Comparison of ENCODE assay signal across 8 cellular contexts in the genomic region with DNA sequence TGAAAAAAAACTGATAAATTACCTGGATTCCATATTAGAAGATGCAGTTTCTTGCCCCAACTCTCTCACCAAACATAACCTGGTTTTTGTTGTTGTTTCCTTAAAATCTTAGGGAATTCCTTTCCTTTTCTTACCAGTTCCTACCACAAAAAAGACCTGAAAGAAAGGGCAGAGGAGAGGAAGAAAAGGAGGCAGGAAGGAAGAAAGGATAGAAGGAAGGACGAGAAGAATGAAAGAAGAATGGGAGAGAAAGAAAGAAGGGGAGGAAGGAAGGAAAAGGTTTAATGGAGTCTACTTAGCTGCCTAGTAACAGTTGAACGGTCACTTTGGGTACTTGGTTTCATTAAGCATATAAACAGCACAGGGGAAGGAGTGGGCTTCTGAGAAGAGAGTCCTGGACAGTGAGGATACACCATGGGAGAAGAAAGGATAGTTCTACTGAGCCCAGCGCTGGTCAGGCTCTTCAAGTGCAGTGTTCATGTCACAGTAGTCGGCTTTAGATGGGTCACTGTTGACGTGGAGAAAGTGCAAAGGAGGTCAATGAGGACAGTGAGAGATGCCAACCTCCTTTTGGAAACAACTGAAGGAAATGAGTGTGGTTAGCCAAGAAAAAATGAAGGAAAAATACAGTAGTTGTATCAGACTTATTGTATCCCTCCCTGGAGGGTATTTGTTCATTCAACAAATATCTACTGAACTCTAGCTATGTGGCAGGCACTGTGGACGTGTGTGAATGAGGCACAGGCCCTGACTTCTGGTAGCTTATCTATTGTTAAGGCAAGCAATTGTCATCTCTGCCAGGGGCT. TPM values are rescaled to one million over a fixed set of nuclear protein-coding genes. Genes with fewer than 3 reads are reported as not detected.
DNase-seq lines count a peak whose midpoint lies in the region; ATAC-seq, FAIRE-seq and TF ChIP-seq lines count a peak whose summit lies in the region.

No MANE protein-coding gene starts in this region.

- no peaks in the 10 kb centered on the region for H3K9me3 ChIP-seq in K562 (replicated peaks; ENCODE audit: control insufficient read depth, insufficient read depth, low read depth, low read length)
- H3K9me3 ChIP-seq in mesenchymal stem cell (ENCODE audit: control insufficient read depth, low read length) = no peaks in the 10 kb centered on the region
- H3K9me3 ChIP-seq in uterus = no peaks in the 10 kb centered on the region

- POLR2A ChIA-PET in K562 (lab: Yijun Ruan, JAX) = interaction anchor here (1.7 kb wide), 2 partner anchors 8 to 33 kb away, joined by 3 to 8 read pairs; no protein-coding TSS in a partner anchor

- H3K27ac ChIP-seq in K562 (ENCODE audit: extremely low read depth, low read depth, low read length) (peak overlapping the region; percentile 85), mesenchymal stem cell (ENCODE audit: low read length, poor library complexity, severe bottlenecking) (no peak overlapping the region), uterus (peak overlapping the region; percentile 92 to 95)

- no peak for DNase-seq in activated naive CD4-positive, alpha-beta T cell (lab: John Stamatoyannopoulos, UW)
- peak in 1 of 4 experiments; percentile 23 for DNase-seq in K562 (ENCODE audit: extremely low read depth in 1 of 4, low spot score in 3 of 4)
- peak; percentile 54 for DNase-seq in mesenchymal stem cell
- DNase-seq in uterus = no peak
- no peak for DNase-seq in RPMI8226
- no peak for DNase-seq in GM13977 (ENCODE audit: low spot score)
- no peak for DNase-seq in NCI-H2227 (lab: John Stamatoyannopoulos, UW; ENCODE audit: unreplicated experiment)

- TF ChIP-seq POLR2A in K562 (conservative IDR thresholded peaks at IDR 0.05) (no peak), uterus (IDR thresholded peaks at IDR 0.05) (no peak)

- peak overlapping the region; percentile 15 to 68 for H3K4ac ChIP-seq in mesenchymal stem cell (ENCODE audit: low read depth in 1 of 2, low read length in 2 of 2)

- in situ Hi-C loops in K562 (cut with MboI) = no loop called here
- in situ Hi-C loops in GM13977 (cut with MboI; ENCODE audit: low pct_unique_long_range_greater_than_20kb, low sequenced_read_pairs, unreplicated experiment) = no loop called here

- no peak for TF ChIP-seq CTCF in K562 (IDR thresholded peaks at IDR 0.05 in 2 of 3, conservative IDR thresholded peaks at IDR 0.05 in 1 of 3; ENCODE audit: insufficient read depth in 2 of 3, low read depth in 1 of 3, low read length in 3 of 3)
- TF ChIP-seq CTCF in uterus (IDR thresholded peaks at IDR 0.05) = no peak
- TF ChIP-seq CTCF in GM13977 (IDR thresholded peaks at IDR 0.05; ENCODE audit: extremely low read depth, insufficient read depth, missing control alignments) = no peak

- no peaks in the 10 kb centered on the region for H3K79me1 ChIP-seq in mesenchymal stem cell (replicated peaks; ENCODE audit: low read length, poor library complexity, severe bottlenecking)

- H3K27me3 Mint-ChIP-seq in activated naive CD4-positive, alpha-beta T cell treated with anti-CD3 and anti-CD28 coated beads, Interleukin-2, amount 50 U/mL, for 24 hours = no peaks in the 10 kb centered on the region

- no peak for TF ChIP-seq EP300 in K562 (IDR thresholded peaks at IDR 0.05; ENCODE audit: low read length)

- peaks cover 39% of the 10 kb centered on the region for H3K4me1 Mint-ChIP-seq in activated naive CD4-positive, alpha-beta T cell treated with anti-CD3 and anti-CD28 coated beads, Interleukin-2, amount 50 U/mL, for 24 hours

- WGBS in K562 (ENCODE audit: insufficient coverage, low coverage, missing lambda C conversion rate) = 46% methylated on average over 5 of the region's 6 CpGs
- 64% methylated on average over 6 of the region's 6 CpGs for WGBS in mesenchymal stem cell

- no peaks in the 10 kb centered on the region for H4K20me1 ChIP-seq in K562 (replicated peaks; ENCODE audit: control insufficient read depth, insufficient read depth, low read length)

- H2AFZ ChIP-seq in K562 (ENCODE audit: low read depth, low read length) (peak overlapping the region; percentile 79), mesenchymal stem cell (ENCODE audit: low read depth, low read length) (no peak overlapping the region)

- H3K27ac Mint-ChIP-seq in activated naive CD4-positive, alpha-beta T cell treated with anti-CD3 and anti-CD28 coated beads, Interleukin-2, amount 50 U/mL, for 24 hours = peak overlapping the region; percentile 87

- H2BK12ac ChIP-seq in mesenchymal stem cell (ENCODE audit: low read length in 2 of 2) = peak overlapping the region; percentile 91 to 96

- peak overlapping the region; percentile 76; the same call in 1 of the 2 replicates for H3K4me2 ChIP-seq in K562 (ENCODE audit: insufficient read depth, low read length)
- no peak overlapping the region for H3K4me2 ChIP-seq in mesenchymal stem cell (ENCODE audit: low read length, poor library complexity, severe bottlenecking)

- H3K4me3 ChIP-seq in K562 (peak overlapping the region; percentile 92), mesenchymal stem cell (ENCODE audit: insufficient read depth in 1 of 2, low read depth in 1 of 2, low read length in 2 of 2) (peak overlapping the region in 1 of 2 experiments; percentile 73), uterus (peak overlapping the region; percentile 99 to 100)

- CTCF ChIA-PET in K562 (lab: Yijun Ruan, JAX; ENCODE audit: low intra/inter-chr PET ratio) = interaction anchor here (0.6 kb wide), 1 partner anchor 16 kb away, joined by 4 read pairs; no protein-coding TSS in a partner anchor

- peak overlapping the region; percentile 56 to 88 for H3K18ac ChIP-seq in mesenchymal stem cell (ENCODE audit: low read depth in 1 of 2, low read length in 2 of 2)

- H3K14ac ChIP-seq in mesenchymal stem cell (ENCODE audit: low read length in 2 of 2) = peak overlapping the region in 1 of 2 experiments; percentile 71

- H4K91ac ChIP-seq in mesenchymal stem cell (ENCODE audit: low read length) = peak overlapping the region; percentile 71

- H3K9ac ChIP-seq in K562 (ENCODE audit: insufficient read depth in 1 of 2, low read depth in 2 of 2, low read length in 2 of 2) = peak overlapping the region in 1 of 2 experiments; percentile 71; a peak in 2 of 4 replicates
- peak overlapping the region; percentile 100 for H3K9ac ChIP-seq in mesenchymal stem cell (ENCODE audit: low read length)

- H3K4me3 Mint-ChIP-seq in activated naive CD4-positive, alpha-beta T cell treated with anti-CD3 and anti-CD28 coated beads, Interleukin-2, amount 50 U/mL, for 24 hours = peak overlapping the region; percentile 82

- peak overlapping the region; percentile 41 for H4K8ac ChIP-seq in mesenchymal stem cell (ENCODE audit: low read length)

- H2BK5ac ChIP-seq in mesenchymal stem cell (ENCODE audit: low read depth, low read length, poor library complexity, severe bottlenecking) = no peak overlapping the region

- peak overlapping the region; percentile 69 for H2AK5ac ChIP-seq in mesenchymal stem cell (ENCODE audit: low read length, severe bottlenecking)

- no peak for ATAC-seq in K562

- H3K23ac ChIP-seq in mesenchymal stem cell (ENCODE audit: low read length in 2 of 2) = peak overlapping the region in 1 of 2 experiments; percentile 90

- peak overlapping the region; percentile 84 for H2BK15ac ChIP-seq in mesenchymal stem cell (ENCODE audit: low read depth, poor library complexity, severe bottlenecking)

- H3K27me3 ChIP-seq in K562 (ENCODE audit: control insufficient read depth in 2 of 2, insufficient read depth in 2 of 2, low read length in 2 of 2) (no peaks in the 10 kb centered on the region), mesenchymal stem cell (ENCODE audit: control insufficient read depth in 1 of 2, insufficient read depth in 1 of 2, low read length in 2 of 2) (no peaks in the 10 kb centered on the region), uterus (no peaks in the 10 kb centered on the region)

- no peak for FAIRE-seq in K562 (lab: Jason Lieb, UNC)

- no TSS peak for BruUV-seq in K562 (replicated peaks; lab: Mats Ljungman, UMichigan)

- peaks cover 7 to 29% of the 10 kb centered on the region in 2 experiments for H3K4me1 ChIP-seq in K562 (replicated peaks in 1 of 2; ENCODE audit: control insufficient read depth in 2 of 2, insufficient read depth in 2 of 2, low read length in 2 of 2)
- peaks cover 6% of the 10 kb centered on the region for H3K4me1 ChIP-seq in mesenchymal stem cell (ENCODE audit: control insufficient read depth, insufficient read depth, low read depth, low read length)
- H3K4me1 ChIP-seq in uterus = peaks cover 0 to 3% of the 10 kb centered on the region in 2 donors

- peaks cover 39% of the 10 kb centered on the region for H3K79me2 ChIP-seq in K562 (ENCODE audit: control insufficient read depth, insufficient read depth, low read length)

- H3K36me3 ChIP-seq in K562 (ENCODE audit: control insufficient read depth, insufficient read depth, low read length) = no peaks in the 10 kb centered on the region
- H3K36me3 ChIP-seq in mesenchymal stem cell (ENCODE audit: control insufficient read depth in 1 of 2, insufficient read depth in 2 of 2, low read depth in 1 of 2, low read length in 2 of 2) = peaks cover 0 to 7% of the 10 kb centered on the region in 2 experiments
- no peaks in the 10 kb centered on the region for H3K36me3 ChIP-seq in uterus

- H2BK120ac ChIP-seq in mesenchymal stem cell (ENCODE audit: low read depth, low read length) = peak overlapping the region; percentile 66

- intact Hi-C loops in K562 (cut with micrococcal nuclease) = no loop called here
- intact Hi-C loops in uterus (cut with DNase I; ENCODE audit: low total_unique reads) = no loop called here

- no peaks in the 10 kb centered on the region for H3K9me3 Mint-ChIP-seq in activated naive CD4-positive, alpha-beta T cell treated with anti-CD3 and anti-CD28 coated beads, Interleukin-2, amount 50 U/mL, for 24 hours

- no peak for TF ChIP-seq RAD21 in K562 (CRISPR knock-in tag; conservative IDR thresholded peaks at IDR 0.05 in 1 of 2, IDR thresholded peaks at IDR 0.05 in 1 of 2)

- no peaks in the 10 kb centered on the region for H3K9me1 ChIP-seq in K562 (ENCODE audit: control insufficient read depth, insufficient read depth, low read length)

- peaks cover 1% of the 10 kb centered on the region for H3K36me3 Mint-ChIP-seq in activated naive CD4-positive, alpha-beta T cell treated with anti-CD3 and anti-CD28 coated beads, Interleukin-2, amount 50 U/mL, for 24 hours

RNA-seq across cellular contexts. Expression of a gene that starts 1.1 kb away (rescaled TPM):
- 9.3 and 16.5 TPM in 2 replicates for total RNA-seq in K562 (2011; cell fraction: chromatin; rRNA removed; ENCODE audit: low replicate concordance)
- 11.1 and 14.0 TPM in 2 replicates for total RNA-seq in K562 (2011; cell fraction: nucleolus; rRNA removed)
- 12.3 and 16.3 TPM in 2 replicates for total RNA-seq in K562 (2011; cell fraction: nucleoplasm; rRNA removed)
- total RNA-seq in K562 (2014; rRNA removed) = 24.8 and 25.1 TPM in 2 replicates
- total RNA-seq in K562 (2014; rRNA removed; fragmentation: Illumina TruSeq; extraction: Trizol) = 12.3 and 13.7 TPM in 2 replicates
- 12.1 and 12.4 TPM in 2 replicates for total RNA-seq in K562 (2015; rRNA removed; fragmentation: Illumina TruSeq; extraction: Trizol)
- total RNA-seq in K562 (2021) = 12.0 and 14.0 TPM in 2 replicates
- polyA plus RNA-seq in K562 (2011; rRNA removed) = 5.7 and 7.1 TPM in 2 replicates
- 5.1 TPM in 2 replicates for polyA plus RNA-seq in K562 (2011; cell fraction: cytosol; rRNA removed)
- polyA plus RNA-seq in K562 (2011; cell fraction: nucleus; rRNA removed) = 3.8 and 4.5 TPM in 2 replicates
- polyA plus RNA-seq in K562 (2012) = 9.0 and 13.6 TPM in 2 replicates
- 9.1 and 10.7 TPM in 2 replicates for polyA plus RNA-seq in K562 (2014; fragmentation: Illumina TruSeq; extraction: Trizol)
- 1 to 10 TPM in 1 of 2 experiments, under 1 TPM in 1; 0.89 to 1.5 TPM for polyA plus RNA-seq in K562 (2014; fragmentation: Nextera tagmentation; extraction: Ambion mirVana)
- polyA plus RNA-seq in K562 (2014; rRNA removed) = 10.5 and 14.8 TPM in 2 replicates
- polyA minus RNA-seq in K562 (2011; rRNA and poly(A)+ RNA removed) = 9.3 and 9.4 TPM in 2 replicates
- 7.7 and 8.4 TPM in 2 replicates for polyA minus RNA-seq in K562 (2011; cell fraction: cytosol; rRNA and poly(A)+ RNA removed)
- polyA minus RNA-seq in K562 (2011; cell fraction: nucleus; rRNA and poly(A)+ RNA removed) = 14.2 and 15.5 TPM in 2 replicates
- polyA plus RNA-seq in mesenchymal stem cell (2013, experiment 1 of 2) = 23.2 TPM
- polyA plus RNA-seq in mesenchymal stem cell (2013, experiment 2 of 2) = 23.9 TPM
- total RNA-seq in uterus = 10 to 100 TPM; 26.0 to 80.2 (median 52.8) TPM

RNA-seq across cellular contexts. Expression of a gene that starts 34.5 kb away (rescaled TPM):
- not detected in 2 replicates for total RNA-seq in K562 (2011; cell fraction: chromatin; rRNA removed; ENCODE audit: low replicate concordance)
- not detected in 2 replicates for total RNA-seq in K562 (2011; cell fraction: nucleolus; rRNA removed)
- not detected in 2 replicates for total RNA-seq in K562 (2011; cell fraction: nucleoplasm; rRNA removed)
- not detected in 2 replicates for total RNA-seq in K562 (2014; rRNA removed)
- not detected in 2 replicates for total RNA-seq in K562 (2014; rRNA removed; fragmentation: Illumina TruSeq; extraction: Trizol)
- total RNA-seq in K562 (2015; rRNA removed; fragmentation: Illumina TruSeq; extraction: Trizol) = not detected in 2 replicates
- not detected in 2 replicates for total RNA-seq in K562 (2021)
- not detected in 2 replicates for polyA plus RNA-seq in K562 (2011; rRNA removed)
- not detected in 2 replicates for polyA plus RNA-seq in K562 (2011; cell fraction: cytosol; rRNA removed)
- not detected in 2 replicates for polyA plus RNA-seq in K562 (2011; cell fraction: nucleus; rRNA removed)
- polyA plus RNA-seq in K562 (2012) = not detected in 2 replicates
- polyA plus RNA-seq in K562 (2014; fragmentation: Illumina TruSeq; extraction: Trizol) = not detected in 2 replicates
- not detected for polyA plus RNA-seq in K562 (2014; fragmentation: Nextera tagmentation; extraction: Ambion mirVana)
- polyA plus RNA-seq in K562 (2014; rRNA removed) = not detected in 2 replicates
- not detected in 2 replicates for polyA minus RNA-seq in K562 (2011; rRNA and poly(A)+ RNA removed)
- not detected in 2 replicates for polyA minus RNA-seq in K562 (2011; cell fraction: cytosol; rRNA and poly(A)+ RNA removed)
- polyA minus RNA-seq in K562 (2011; cell fraction: nucleus; rRNA and poly(A)+ RNA removed) = not detected in 2 replicates
- not detected for polyA plus RNA-seq in mesenchymal stem cell (2013, experiment 1 of 2)
- polyA plus RNA-seq in mesenchymal stem cell (2013, experiment 2 of 2) = not detected
- not detected for total RNA-seq in uterus
